Comparison of ENCODE assay signal across 6 cellular contexts in the genomic region with DNA sequence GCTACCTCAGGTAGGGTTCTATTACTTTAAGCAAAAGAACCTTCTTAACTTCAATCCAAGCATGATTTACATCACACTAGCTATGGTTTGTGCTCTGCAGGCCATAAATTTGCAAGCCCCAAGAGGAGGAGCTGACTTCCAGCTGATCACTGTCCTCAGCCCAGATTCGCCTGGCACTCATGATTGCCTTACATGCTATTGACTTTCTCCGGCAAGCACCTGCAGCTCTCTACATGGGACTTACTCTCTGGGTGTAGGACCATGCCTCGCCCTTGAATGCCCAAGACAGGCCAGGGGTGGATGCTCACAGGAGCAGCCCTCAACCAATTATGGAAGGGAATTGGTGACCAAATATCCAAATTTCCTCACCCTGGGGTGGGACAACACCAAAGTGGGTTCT.
"Had no signal": no experiment of that assay in that cellular context is flagged by ENCODE, and none has a peak within 500 bp of the region (broad histone marks: within the 10 kb centered on the region; RNA-seq: fewer than 3 reads in every experiment).

No MANE protein-coding gene starts in this region.

- ATAC-seq: K562 had no signal

- H3K27ac ChIP-seq: GM23248 had no signal

- H3K9ac ChIP-seq: GM23248 had no signal

- H3K4me3 ChIP-seq: GM23248, K562 had no signal

- DNase-seq: GM23248, GOT3, H7, HCEC 1CT, IMR-90 had no signal

- H2AFZ ChIP-seq: GM23248 had no signal
